8 cellular contexts compared by ENCODE assay signal in genomic region chr16:648786-649589, GRCh38. TPM values are rescaled to one million over a fixed set of nuclear protein-coding genes. Genes with fewer than 3 reads are reported as not detected.
DNase-seq lines count a peak whose midpoint lies in the region; ATAC-seq and TF ChIP-seq lines count a peak whose summit lies in the region.

TSS of gene WDR90 (plus strand) at chr16:649365. CDS start at chr16:649417, 52 bp downstream.

- peak within 1 kb of the TSS; percentile 90 for H2AFZ ChIP-seq in PC-9

- H3K4me2 ChIP-seq in PC-9 = peak within 1 kb of the TSS; percentile 92

- H3K27me3 ChIP-seq in PC-9 (ENCODE audit: insufficient read depth, low read depth) (no peaks in the 10 kb centered on the region), mucosa of rectum (ENCODE audit: control insufficient read depth in 2 of 2, insufficient read depth in 2 of 2, low read length in 2 of 2) (no peaks in the 10 kb centered on the region)

- H3K4me3 ChIP-seq in PC-9 = peak within 1 kb of the TSS; percentile 85
- peak within 1 kb of the TSS; percentile 64 to 72 for H3K4me3 ChIP-seq in mucosa of rectum (ENCODE audit: low read length in 2 of 2)

- peaks cover 17% of the 10 kb centered on the region; the same call in 1 of the 2 replicates for H4K20me1 ChIP-seq in PC-9 (ENCODE audit: insufficient read depth)

- peaks cover 54% of the 10 kb centered on the region for H3K4me1 ChIP-seq in PC-9 (replicated peaks; ENCODE audit: insufficient read depth)
- peaks cover 45 to 55% of the 10 kb centered on the region in 2 donors for H3K4me1 ChIP-seq in mucosa of rectum (ENCODE audit: control insufficient read depth in 2 of 2, insufficient read depth in 2 of 2, low read length in 2 of 2)

- no TSS peak for BruUV-seq in PC-9 (replicated peaks; lab: Mats Ljungman, UMichigan)

- peak; percentile 84 for DNase-seq in DMS153 (lab: John Stamatoyannopoulos, UW)
- DNase-seq in KBM-7 = peak; percentile 88
- peak; percentile 84 to 95 for DNase-seq in PC-9
- DNase-seq in activated T-cell treated with anti-CD3 and anti-CD28 coated beads, Interleukin-2, amount 50 U/mL, for 1 hour = peak; percentile 91
- DNase-seq in erythroblast (lab: John Stamatoyannopoulos, UW) = peak; percentile 95 to 96
- peak; percentile 93 for DNase-seq in stimulated activated CD8-positive, alpha-beta memory T cell treated with anti-CD3 and anti-CD28 coated beads, Interleukin-4, amount 100 ng/mL, for 24 hours (ENCODE audit: low read depth)

- peak; percentile 69 for ATAC-seq in GM21723 (IDR thresholded peaks at IDR 0.05; ENCODE audit: unreplicated experiment)

- intact Hi-C loops in PC-9 (cut with micrococcal nuclease; ENCODE audit: unreplicated experiment) = loop anchor here (1.0 to 10.0 kb wide), 3 partner anchors 56 to 264 kb away; partner anchors contain the start of genes CAPN15 and PGAP6

- H3F3A ChIP-seq in PC-9 (ENCODE audit: insufficient read depth, low read depth) = peaks cover 33% of the 10 kb centered on the region

- no peak for TF ChIP-seq CTCF in PC-9 (conservative IDR thresholded peaks at IDR 0.05)

- in situ Hi-C loops in KBM-7 (cut with MboI; ENCODE audit: low pct_unique_long_range_greater_than_20kb, low sequenced_read_pairs) = no loop called here

- peak; percentile 70 for TF ChIP-seq POLR2A in erythroblast (IDR thresholded peaks at IDR 0.05; ENCODE audit: low read length)

- no peaks in the 10 kb centered on the region for H3K36me3 ChIP-seq in PC-9 (ENCODE audit: low read depth)
- H3K36me3 ChIP-seq in mucosa of rectum (ENCODE audit: control insufficient read depth in 2 of 2, insufficient read depth in 2 of 2, low read length in 2 of 2) = no peaks in the 10 kb centered on the region

- H3K9me2 ChIP-seq in PC-9 (ENCODE audit: insufficient read depth) = no peaks in the 10 kb centered on the region

- no peaks in the 10 kb centered on the region for H3K9me3 ChIP-seq in PC-9 (ENCODE audit: insufficient read depth, low read depth)
- no peaks in the 10 kb centered on the region for H3K9me3 ChIP-seq in mucosa of rectum (ENCODE audit: control insufficient read depth in 2 of 2, low read length in 2 of 2)

- CTCF ChIA-PET in PC-9 (lab: Charles Lee) = interaction anchor here (0.6 kb wide), 1 partner anchor 262 kb away, joined by 4 read pairs; no protein-coding TSS in a partner anchor

- POLR2A ChIA-PET in PC-9 (lab: Charles Lee; ENCODE audit: unreplicated experiment) = interaction anchor here (0.7 to 1.0 kb wide), 3 partner anchors 30 to 79 kb away, joined by 3 to 5 read pairs (median 4); partner anchors contain the start of gene STUB1

- H3K27ac ChIP-seq in PC-9 (peak within 1 kb of the TSS; percentile 82), mucosa of rectum (ENCODE audit: low read depth in 2 of 2, low read length in 2 of 2) (peak within 1 kb of the TSS; percentile 94 to 95)

- H3K9ac ChIP-seq in mucosa of rectum (ENCODE audit: low read depth in 1 of 2, low read length in 2 of 2) = peak within 1 kb of the TSS; percentile 72 to 73

- peaks cover 55% of the 10 kb centered on the region for H3K79me2 ChIP-seq in PC-9 (ENCODE audit: low read depth)

RNA-seq across cellular contexts. Expression of gene WDR90, which starts in this region (rescaled TPM):
- 118 and 126 TPM in 2 replicates for total RNA-seq in PC-9 (2021)

Comparison
In these comparisons a context has a peak if more than half of its experiments do, and no peak if none do; other contexts are left out.
1. Peak in every context shown above with its lines: DNase-seq, ATAC-seq, H3K4me3 ChIP-seq and H3K27ac ChIP-seq.